31 cellular contexts compared by ENCODE assay signal in genomic region chr4:111952708-111953107, GRCh38.
"Had no signal": no experiment of that assay in that cellular context is flagged by ENCODE, and none has a peak within 500 bp of the region (broad histone marks: within the 10 kb centered on the region; RNA-seq: fewer than 3 reads in every experiment).

No MANE protein-coding gene starts in this region.

- H3K79me2 ChIP-seq: hepatocyte had no signal

- H3K27me3 ChIP-seq: cardiac muscle cell, colonic mucosa, gastroesophageal sphincter, hepatocyte, right lobe of liver, uterus had no signal

- H3K4me2 ChIP-seq: hepatocyte had no signal

- H3K4me1 ChIP-seq: colonic mucosa, gastroesophageal sphincter, left ventricle myocardium inferior, right lobe of liver, uterus had no signal

- H3K36me3 ChIP-seq: cardiac muscle cell, colonic mucosa, gastroesophageal sphincter, left ventricle myocardium inferior, right lobe of liver, thoracic aorta, uterus had no signal

- DNase-seq: activated CD4-positive, alpha-beta memory T cell treated with anti-CD3 and anti-CD28 coated beads, Interleukin-2, amount 10 ng/mL, durations not matched to agents 7 days and 5 days; activated CD4-positive, alpha-beta T cell treated with anti-CD3 and anti-CD28 coated beads for 1 hour; activated CD4-positive, alpha-beta T cell treated with anti-CD3 and anti-CD28 coated beads, Interleukin-2, amount 10 ng/mL, durations not matched to agents 7 days and 5 days; activated CD8-positive, alpha-beta memory T cell treated with anti-CD3 and anti-CD28 coated beads, Interleukin-2, amount 50 U/mL, for 48 hours; activated gamma-delta T cell; activated naive CD4-positive, alpha-beta T cell treated with anti-CD3 and anti-CD28 coated beads, Interleukin-2, amount 10 ng/mL, durations not matched to agents 7 days and 5 days; activated T-cell treated with anti-CD3 and anti-CD28 coated beads, Interleukin-2, amount 50 U/mL, for 24 hours; amygdala; cerebellar nuclear complex; colonic mucosa; effector memory CD8-positive, alpha-beta T cell; erythroblast; islet precursor cell; left ventricle myocardium inferior; mesendoderm; right lobe of liver; stimulated activated CD4-positive, alpha-beta T cell treated with anti-CD3 and anti-CD28 coated beads, Interleukin-12 subunit alpha, Interleukin-12 subunit beta, amount 100 ng/mL, for 4 hours; stimulated activated CD4-positive, alpha-beta T cell treated with anti-CD3 and anti-CD28 coated beads, Interleukin-4, amount 100 ng/mL, for 1 hour; stimulated activated naive CD8-positive, alpha-beta T cell treated with anti-CD3 and anti-CD28 coated beads, Interleukin-15, Interleukin-2, amounts not matched to agents 100 U/mL and 50 U/mL, for 24 hours; T-helper 17 cell; trophoblast cell; uterus had no signal

- H2AFZ ChIP-seq: hepatocyte had no signal

- H3K4me1 Mint-ChIP-seq: activated CD4-positive, alpha-beta memory T cell treated with anti-CD3 and anti-CD28 coated beads, Interleukin-2, amount 10 ng/mL, durations not matched to agents 7 days and 5 days; activated CD4-positive, alpha-beta T cell treated with anti-CD3 and anti-CD28 coated beads, Interleukin-2, amount 10 ng/mL, durations not matched to agents 7 days and 5 days; activated naive CD4-positive, alpha-beta T cell treated with anti-CD3 and anti-CD28 coated beads, Interleukin-2, amount 10 ng/mL, durations not matched to agents 7 days and 5 days; brain; T-helper 17 cell; WTC11 had no signal

- H3K4me3 ChIP-seq: cardiac muscle cell, colonic mucosa, gastroesophageal sphincter, hepatocyte, left ventricle myocardium inferior, lung, right lobe of liver, skin epidermis, thoracic aorta, uterus had no signal

- H3K27ac Mint-ChIP-seq: activated CD4-positive, alpha-beta memory T cell treated with anti-CD3 and anti-CD28 coated beads, Interleukin-2, amount 10 ng/mL, durations not matched to agents 7 days and 5 days; activated CD4-positive, alpha-beta T cell treated with anti-CD3 and anti-CD28 coated beads, Interleukin-2, amount 10 ng/mL, durations not matched to agents 7 days and 5 days; activated naive CD4-positive, alpha-beta T cell treated with anti-CD3 and anti-CD28 coated beads, Interleukin-2, amount 10 ng/mL, durations not matched to agents 7 days and 5 days; activated T-cell treated with anti-CD3 and anti-CD28 coated beads, Interleukin-2, amount 50 U/mL, for 24 hours; brain; effector memory CD8-positive, alpha-beta T cell; natural killer cell treated with Interleukin-12 subunit alpha and Interleukin-12 subunit beta and Interleukin-15 and Interleukin-18, amount 100 ng/mL, for 72 hours; T-helper 17 cell; WTC11 had no signal

- H3K9me3 Mint-ChIP-seq: activated CD4-positive, alpha-beta memory T cell treated with anti-CD3 and anti-CD28 coated beads, Interleukin-2, amount 10 ng/mL, durations not matched to agents 7 days and 5 days; activated CD4-positive, alpha-beta T cell treated with anti-CD3 and anti-CD28 coated beads, Interleukin-2, amount 10 ng/mL, durations not matched to agents 7 days and 5 days; activated naive CD4-positive, alpha-beta T cell treated with anti-CD3 and anti-CD28 coated beads, Interleukin-2, amount 10 ng/mL, durations not matched to agents 7 days and 5 days; effector memory CD8-positive, alpha-beta T cell had no signal

- H3K27ac ChIP-seq: cardiac muscle cell, colonic mucosa, gastroesophageal sphincter, hepatocyte, left ventricle myocardium inferior, right lobe of liver, skin epidermis, thoracic aorta, uterus had no signal

- H3K4me3 Mint-ChIP-seq: activated CD4-positive, alpha-beta memory T cell treated with anti-CD3 and anti-CD28 coated beads, Interleukin-2, amount 10 ng/mL, durations not matched to agents 7 days and 5 days; activated CD4-positive, alpha-beta T cell treated with anti-CD3 and anti-CD28 coated beads, Interleukin-2, amount 10 ng/mL, durations not matched to agents 7 days and 5 days; activated naive CD4-positive, alpha-beta T cell treated with anti-CD3 and anti-CD28 coated beads, Interleukin-2, amount 10 ng/mL, durations not matched to agents 7 days and 5 days; activated T-cell treated with anti-CD3 and anti-CD28 coated beads, Interleukin-2, amount 50 U/mL, for 24 hours; brain; effector memory CD8-positive, alpha-beta T cell; natural killer cell treated with Interleukin-12 subunit alpha and Interleukin-12 subunit beta and Interleukin-15 and Interleukin-18, amount 100 ng/mL, for 72 hours; T-helper 17 cell; WTC11 had no signal

- H3K36me3 Mint-ChIP-seq: activated naive CD4-positive, alpha-beta T cell treated with anti-CD3 and anti-CD28 coated beads, Interleukin-2, amount 10 ng/mL, durations not matched to agents 7 days and 5 days; brain; natural killer cell treated with Interleukin-12 subunit alpha and Interleukin-12 subunit beta and Interleukin-15 and Interleukin-18, amount 100 ng/mL, for 72 hours; WTC11 had no signal

- H3K9me3 ChIP-seq: colonic mucosa, thoracic aorta, uterus had no signal

- H3K27me3 Mint-ChIP-seq: activated CD4-positive, alpha-beta memory T cell treated with anti-CD3 and anti-CD28 coated beads, Interleukin-2, amount 10 ng/mL, durations not matched to agents 7 days and 5 days; activated CD4-positive, alpha-beta T cell treated with anti-CD3 and anti-CD28 coated beads, Interleukin-2, amount 10 ng/mL, durations not matched to agents 7 days and 5 days; activated naive CD4-positive, alpha-beta T cell treated with anti-CD3 and anti-CD28 coated beads, Interleukin-2, amount 10 ng/mL, durations not matched to agents 7 days and 5 days; activated T-cell treated with anti-CD3 and anti-CD28 coated beads, Interleukin-2, amount 50 U/mL, for 24 hours; effector memory CD8-positive, alpha-beta T cell; natural killer cell treated with Interleukin-12 subunit alpha and Interleukin-12 subunit beta and Interleukin-15 and Interleukin-18, amount 100 ng/mL, for 72 hours; T-helper 17 cell had no signal
